ENCODE assay signal across 13 cellular contexts in the genomic region with DNA sequence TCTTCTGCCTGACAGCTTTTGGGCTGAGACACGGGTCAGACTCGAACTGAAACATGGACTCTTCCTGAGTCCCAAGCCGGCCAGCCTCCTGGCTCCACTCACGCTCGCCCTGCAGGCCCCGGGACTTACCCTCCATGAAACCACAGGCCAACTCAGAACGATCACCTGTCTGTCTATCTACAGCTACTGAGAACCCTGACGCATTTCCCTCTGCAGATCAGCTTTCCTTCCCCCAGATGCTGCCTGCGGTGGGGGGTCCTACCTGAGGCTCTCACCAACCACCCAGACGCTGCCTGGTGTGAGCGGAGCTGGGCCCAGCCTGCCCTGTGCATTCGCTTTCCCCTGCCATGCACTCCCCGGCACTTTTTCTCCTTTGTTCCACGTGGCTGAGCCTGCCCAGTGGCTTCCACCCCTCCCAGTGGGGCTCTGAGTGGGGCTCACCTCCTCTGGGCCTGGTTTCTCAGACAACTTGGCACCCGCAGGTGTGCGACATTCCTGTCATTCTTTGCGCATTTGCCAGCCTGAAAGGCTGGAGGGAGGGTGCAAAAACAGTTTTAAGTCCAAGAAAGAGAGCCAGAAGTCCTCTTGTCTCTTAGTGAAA.
DNase-seq lines count a peak whose midpoint lies in the region; TF ChIP-seq lines count a peak whose summit lies in the region.
"Had no signal": no experiment of that assay in that cellular context is flagged by ENCODE, and none has a peak within 500 bp of the region (broad histone marks: within the 10 kb centered on the region; RNA-seq: fewer than 3 reads in every experiment).

No MANE protein-coding gene starts in this region.

- H3K27me3 ChIP-seq in esophagus muscularis mucosa: no peaks in the 10 kb centered on the region
- no peaks in the 10 kb centered on the region for H3K27me3 ChIP-seq in neural progenitor cell

- H3K4me1 ChIP-seq in esophagus muscularis mucosa (peaks cover 4 to 33% (median 28%) of the 10 kb centered on the region in 4 donors), neural progenitor cell (peaks cover 10% of the 10 kb centered on the region)

- H3K36me3 Mint-ChIP-seq in Calu3 (ENCODE audit: insufficient read depth, unreplicated experiment) (peaks cover 10% of the 10 kb centered on the region), neural progenitor cell (no peaks in the 10 kb centered on the region)
- H3K36me3 Mint-ChIP-seq: CD4-positive, CD25-positive, alpha-beta regulatory T cell had no signal

- H3K27ac ChIP-seq in esophagus muscularis mucosa (replicated peaks in 1 of 4) (peak overlapping the region in 3 of 4 donors; percentile 51 to 74 (median 73)), neural progenitor cell (no peak overlapping the region), substantia nigra (ENCODE audit: low read depth, low read length, poor library complexity, severe bottlenecking) (no peak overlapping the region)

- no peak overlapping the region for H3K9ac ChIP-seq in neural progenitor cell

- H4K20me1 ChIP-seq in neural progenitor cell (ENCODE audit: low read depth): no peaks in the 10 kb centered on the region

- WGBS in esophagus muscularis mucosa: 64% methylated on average over 17 of the region's 17 CpGs

- peak overlapping the region; percentile 45 for H3K27ac Mint-ChIP-seq in Calu3 (ENCODE audit: unreplicated experiment)
- peak overlapping the region; percentile 78 for H3K27ac Mint-ChIP-seq in neural progenitor cell
- H3K27ac Mint-ChIP-seq: CD4-positive, CD25-positive, alpha-beta regulatory T cell had no signal

- no peak overlapping the region for H3K4me3 ChIP-seq in esophagus muscularis mucosa
- no peak overlapping the region for H3K4me3 ChIP-seq in neural progenitor cell

- no peak for TF ChIP-seq CTCF in Calu3 (IDR thresholded peaks at IDR 0.05; ENCODE audit: unreplicated experiment)
- TF ChIP-seq CTCF in esophagus muscularis mucosa (IDR thresholded peaks at IDR 0.05): no peak
- TF ChIP-seq CTCF in neural progenitor cell (IDR thresholded peaks at IDR 0.05): no peak

- H3K9me3 Mint-ChIP-seq in Calu3 (ENCODE audit: low read depth, unreplicated experiment) (no peaks in the 10 kb centered on the region), neural progenitor cell (peaks cover 6% of the 10 kb centered on the region)
- H3K9me3 Mint-ChIP-seq: central memory CD8-positive, alpha-beta T cell had no signal

- no peaks in the 10 kb centered on the region for H3K27me3 Mint-ChIP-seq in Calu3 (ENCODE audit: unreplicated experiment)
- peaks cover 10% of the 10 kb centered on the region for H3K27me3 Mint-ChIP-seq in neural progenitor cell (ENCODE audit: insufficient read depth, low read depth)

- peak overlapping the region; percentile 49 for H3K4me2 ChIP-seq in neural progenitor cell

- TF ChIP-seq POLR2A in esophagus muscularis mucosa (IDR thresholded peaks at IDR 0.05; ENCODE audit: low read depth): no peak

- DNase-seq in Calu3: peak; percentile 85
- peak; percentile 47 for DNase-seq in NCI-H226
- no peak for DNase-seq in esophagus muscularis mucosa (ENCODE audit: extremely low spot score)
- peak; percentile 51 for DNase-seq in neural progenitor cell (ENCODE audit: low spot score)
- DNase-seq in activated gamma-delta T cell treated with Interleukin-2 at 50 U/mL for 16 hours: no peak
- no peak for DNase-seq in activated CD4-positive, CD25-positive, alpha-beta regulatory T cell treated with anti-CD3 and anti-CD28 coated beads, Interleukin-2, amount 50 U/mL, for 72 hours
- DNase-seq in occipital lobe (lab: John Stamatoyannopoulos, UW): no peak
- DNase-seq in substantia nigra (lab: John Stamatoyannopoulos, UW): no peak
- DNase-seq: activated CD8-positive, alpha-beta memory T cell treated with anti-CD3 and anti-CD28 coated beads, Interleukin-2, amount 50 U/mL, for 4 hours; CD4-positive, CD25-positive, alpha-beta regulatory T cell; midbrain; NCI-H187 had no signal

- intact Hi-C loops in Calu3 (cut with micrococcal nuclease; ENCODE audit: unreplicated experiment) (loop anchor here (10.0 kb wide), 1 partner anchor 392 kb away; no protein-coding TSS in a partner anchor), esophagus muscularis mucosa (cut with DNase I) (no loop called here)

- H3K79me2 ChIP-seq in neural progenitor cell (ENCODE audit: low read depth): no peaks in the 10 kb centered on the region

- H2AFZ ChIP-seq in neural progenitor cell (replicated peaks): no peak overlapping the region

- H3K4me3 Mint-ChIP-seq in Calu3 (ENCODE audit: low read depth, unreplicated experiment): peak overlapping the region; percentile 48
- H3K4me3 Mint-ChIP-seq in neural progenitor cell: no peak overlapping the region
- H3K4me3 Mint-ChIP-seq: CD4-positive, CD25-positive, alpha-beta regulatory T cell; central memory CD8-positive, alpha-beta T cell had no signal

- no TSS peak for BruUV-seq in Calu3 (replicated peaks; lab: Mats Ljungman, UMichigan)

- H3K4me1 Mint-ChIP-seq in Calu3 (ENCODE audit: low read depth, unreplicated experiment): peaks cover 18% of the 10 kb centered on the region
- H3K4me1 Mint-ChIP-seq in neural progenitor cell: peaks cover 36% of the 10 kb centered on the region
- H3K4me1 Mint-ChIP-seq: CD4-positive, CD25-positive, alpha-beta regulatory T cell; central memory CD8-positive, alpha-beta T cell had no signal

- no peak for TF ChIP-seq EP300 in esophagus muscularis mucosa (IDR thresholded peaks at IDR 0.05)

- no peaks in the 10 kb centered on the region for H3K36me3 ChIP-seq in esophagus muscularis mucosa
- no peaks in the 10 kb centered on the region for H3K36me3 ChIP-seq in neural progenitor cell

- CTCF ChIA-PET in Calu3 (lab: Charles Lee): no interaction called here

- H3F3A ChIP-seq in neural progenitor cell (ENCODE audit: low read depth): peaks cover 10% of the 10 kb centered on the region

- H3K9me3 ChIP-seq in esophagus muscularis mucosa (no peaks in the 10 kb centered on the region), neural progenitor cell (ENCODE audit: low read depth) (no peaks in the 10 kb centered on the region)

Comparison
In these comparisons a context has a peak if more than half of its experiments do, and no peak if none do; other contexts are left out.
1. DNase-seq: peak in Calu3 (single experiment), NCI-H226 (single experiment) and neural progenitor cell (single experiment); none in esophagus muscularis mucosa (single experiment), activated gamma-delta T cell treated with Interleukin-2 at 50 U/mL for 16 hours (single experiment), activated CD4-positive, CD25-positive, alpha-beta regulatory T cell treated with anti-CD3 and anti-CD28 coated beads, Interleukin-2, amount 50 U/mL, for 72 hours (single experiment), occipital lobe (single experiment) and substantia nigra (0 of 49).
2. H3K27ac ChIP-seq: peak in esophagus muscularis mucosa (3 of 4); none in neural progenitor cell (single experiment) and substantia nigra (single experiment).